In the genomic region with DNA sequence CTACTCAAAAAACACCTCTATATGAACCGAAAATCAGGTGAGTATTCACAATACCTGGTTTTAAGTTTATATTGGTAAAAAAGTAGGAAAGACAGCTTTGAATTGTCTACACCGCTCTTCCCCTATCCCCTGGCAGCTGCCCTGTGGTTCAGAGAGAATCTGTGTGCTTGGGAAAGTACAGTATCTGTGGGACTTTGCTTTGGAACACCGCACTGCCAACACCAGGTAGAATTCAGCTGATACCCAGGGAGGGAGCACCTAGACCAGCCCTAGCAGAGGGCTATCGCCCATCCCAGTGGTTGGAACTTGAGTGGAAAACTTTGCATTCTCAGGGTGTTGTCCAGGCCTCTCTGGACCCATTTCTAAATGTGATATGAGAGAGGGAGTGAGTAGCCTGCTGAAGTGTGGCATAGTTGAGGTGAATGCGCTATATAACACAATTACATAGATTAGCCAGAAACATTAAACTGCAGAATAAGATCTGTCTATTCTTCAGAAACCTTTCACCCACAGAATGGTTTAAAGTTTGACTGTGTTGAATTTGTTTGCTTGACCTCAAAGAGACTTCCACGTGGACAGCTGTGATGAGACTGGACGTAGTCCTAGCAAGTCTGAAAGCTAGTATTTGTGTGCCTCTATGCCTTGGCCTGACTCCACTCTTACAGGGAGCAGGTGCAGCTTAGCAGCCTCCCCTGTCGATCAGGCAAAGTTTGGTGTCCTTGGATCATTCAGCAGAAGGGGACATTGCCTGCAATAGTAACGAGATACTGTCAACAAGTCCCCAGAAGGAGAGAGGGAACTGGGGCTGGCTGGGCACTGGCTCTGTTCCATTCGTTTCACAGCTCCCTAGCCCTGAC, we compare ENCODE assay signal across 1 cellular context.
TF ChIP-seq lines count a peak whose summit lies in the region.

No MANE protein-coding gene starts in this region.

TF ChIP-seq in HepG2, 621 proteins besides CTCF, POLR2A, EP300 and RAD21 (continued from another document and continues in another):
- TF ChIP-seq ZNF552 (CRISPR knock-in tag; IDR thresholded peaks at IDR 0.05; ENCODE audit: borderline replicate concordance) (no peak), SOX6 (IDR thresholded peaks at IDR 0.05) (no peak), SOX6 (CRISPR knock-in tag; IDR thresholded peaks at IDR 0.05) (peak; percentile 88), RORA (CRISPR knock-in tag; IDR thresholded peaks at IDR 0.05) (no peak), SRSF9 (IDR thresholded peaks at IDR 0.05; ENCODE audit: borderline replicate concordance, insufficient read depth, low read depth, low read length, poor library complexity, severe bottlenecking) (no peak), RFX1 (IDR thresholded peaks at IDR 0.05) (no peak), NFE2L2 (IDR thresholded peaks at IDR 0.05; ENCODE audit: low read length) (no peak), TBX2 (CRISPR knock-in tag; IDR thresholded peaks at IDR 0.05; ENCODE audit: borderline replicate concordance) (peak; percentile 77; the same call in 1 of the 2 replicates), ZNF205 (CRISPR knock-in tag; IDR thresholded peaks at IDR 0.05) (peak; percentile 65; the same call in 1 of the 2 replicates), HDAC1 (CRISPR knock-in tag; IDR thresholded peaks at IDR 0.05) (no peak; the same call in 1 of the 2 replicates), ZNF317 (CRISPR knock-in tag; IDR thresholded peaks at IDR 0.05) (peak; percentile 67; the same call in 1 of the 2 replicates), CHCHD3 (CRISPR knock-in tag; IDR thresholded peaks at IDR 0.05) (no peak), HOXD1 (CRISPR knock-in tag; IDR thresholded peaks at IDR 0.05) (no peak), ARNTL (CRISPR knock-in tag; IDR thresholded peaks at IDR 0.05) (peak; percentile 85), YEATS2 (CRISPR knock-in tag; IDR thresholded peaks at IDR 0.05; ENCODE audit: borderline replicate concordance) (no peak; the same call in 1 of the 2 replicates), MEIS1 (CRISPR knock-in tag; IDR thresholded peaks at IDR 0.05; ENCODE audit: borderline replicate concordance) (peak; percentile 85; the same call in 1 of the 2 replicates), ETV6 (CRISPR knock-in tag; conservative IDR thresholded peaks at IDR 0.05) (no peak), TEAD3 (CRISPR knock-in tag; optimal IDR thresholded peaks at IDR 0.05; ENCODE audit: borderline replicate concordance) (peak; percentile 69), ZNF256 (CRISPR knock-in tag; conservative IDR thresholded peaks at IDR 0.05) (0 out of 2 replicates have a peak, but pooled peaks have one; percentile 48), RBAK (CRISPR knock-in tag; IDR thresholded peaks at IDR 0.05) (peak; percentile 92), CC2D1A (CRISPR knock-in tag; IDR thresholded peaks at IDR 0.05) (no peak), DMAP1 (CRISPR knock-in tag; IDR thresholded peaks at IDR 0.05) (peak; percentile 25; the same call in 1 of the 2 replicates), ELF1 (CRISPR knock-in tag; IDR thresholded peaks at IDR 0.05) (no peak; the same call in 1 of the 2 replicates), HES4 (CRISPR knock-in tag; IDR thresholded peaks at IDR 0.05; ENCODE audit: borderline replicate concordance) (no peak), ZNF737 (CRISPR knock-in tag; IDR thresholded peaks at IDR 0.05; ENCODE audit: borderline replicate concordance) (no peak), TAF1 (CRISPR knock-in tag; IDR thresholded peaks at IDR 0.05) (no peak; the same call in 1 of the 2 replicates), XBP1 (CRISPR knock-in tag; IDR thresholded peaks at IDR 0.05) (0 out of 2 replicates have a peak, but pooled peaks have one; percentile 45), SMC3 (IDR thresholded peaks at IDR 0.05; ENCODE audit: low read length) (peak; percentile 18; the same call in 1 of the 2 replicates), GATAD2A (CRISPR knock-in tag; IDR thresholded peaks at IDR 0.05) (peak; percentile 92), TGIF2 (CRISPR knock-in tag; IDR thresholded peaks at IDR 0.05) (no peak)
- TF ChIP-seq, protein P1, sequence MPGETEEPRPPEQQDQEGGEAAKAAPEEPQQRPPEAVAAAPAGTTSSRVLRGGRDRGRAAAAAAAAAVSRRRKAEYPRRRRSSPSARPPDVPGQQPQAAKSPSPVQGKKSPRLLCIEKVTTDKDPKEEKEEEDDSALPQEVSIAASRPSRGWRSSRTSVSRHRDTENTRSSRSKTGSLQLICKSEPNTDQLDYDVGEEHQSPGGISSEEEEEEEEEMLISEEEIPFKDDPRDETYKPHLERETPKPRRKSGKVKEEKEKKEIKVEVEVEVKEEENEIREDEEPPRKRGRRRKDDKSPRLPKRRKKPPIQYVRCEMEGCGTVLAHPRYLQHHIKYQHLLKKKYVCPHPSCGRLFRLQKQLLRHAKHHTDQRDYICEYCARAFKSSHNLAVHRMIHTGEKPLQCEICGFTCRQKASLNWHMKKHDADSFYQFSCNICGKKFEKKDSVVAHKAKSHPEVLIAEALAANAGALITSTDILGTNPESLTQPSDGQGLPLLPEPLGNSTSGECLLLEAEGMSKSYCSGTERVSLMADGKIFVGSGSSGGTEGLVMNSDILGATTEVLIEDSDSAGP (CRISPR knock-in tag; IDR thresholded peaks at IDR 0.05; ENCODE audit: borderline replicate concordance), result peak; percentile 39; the same call in 1 of the 2 replicates
- TF ChIP-seq, protein P2, sequence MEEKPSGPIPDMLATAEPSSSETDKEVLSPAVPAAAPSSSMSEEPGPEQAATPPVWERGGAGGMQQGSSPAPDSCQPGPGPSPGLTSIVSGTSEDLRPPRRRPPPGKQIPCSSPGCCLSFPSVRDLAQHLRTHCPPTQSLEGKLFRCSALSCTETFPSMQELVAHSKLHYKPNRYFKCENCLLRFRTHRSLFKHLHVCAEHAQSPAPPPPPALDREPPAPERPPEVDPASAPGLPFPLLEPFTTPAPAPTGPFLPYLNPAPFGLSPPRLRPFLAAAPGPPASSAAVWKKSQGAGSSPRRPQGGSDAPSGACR (CRISPR knock-in tag; IDR thresholded peaks at IDR 0.05), result no peak
- TF ChIP-seq, protein P3, sequence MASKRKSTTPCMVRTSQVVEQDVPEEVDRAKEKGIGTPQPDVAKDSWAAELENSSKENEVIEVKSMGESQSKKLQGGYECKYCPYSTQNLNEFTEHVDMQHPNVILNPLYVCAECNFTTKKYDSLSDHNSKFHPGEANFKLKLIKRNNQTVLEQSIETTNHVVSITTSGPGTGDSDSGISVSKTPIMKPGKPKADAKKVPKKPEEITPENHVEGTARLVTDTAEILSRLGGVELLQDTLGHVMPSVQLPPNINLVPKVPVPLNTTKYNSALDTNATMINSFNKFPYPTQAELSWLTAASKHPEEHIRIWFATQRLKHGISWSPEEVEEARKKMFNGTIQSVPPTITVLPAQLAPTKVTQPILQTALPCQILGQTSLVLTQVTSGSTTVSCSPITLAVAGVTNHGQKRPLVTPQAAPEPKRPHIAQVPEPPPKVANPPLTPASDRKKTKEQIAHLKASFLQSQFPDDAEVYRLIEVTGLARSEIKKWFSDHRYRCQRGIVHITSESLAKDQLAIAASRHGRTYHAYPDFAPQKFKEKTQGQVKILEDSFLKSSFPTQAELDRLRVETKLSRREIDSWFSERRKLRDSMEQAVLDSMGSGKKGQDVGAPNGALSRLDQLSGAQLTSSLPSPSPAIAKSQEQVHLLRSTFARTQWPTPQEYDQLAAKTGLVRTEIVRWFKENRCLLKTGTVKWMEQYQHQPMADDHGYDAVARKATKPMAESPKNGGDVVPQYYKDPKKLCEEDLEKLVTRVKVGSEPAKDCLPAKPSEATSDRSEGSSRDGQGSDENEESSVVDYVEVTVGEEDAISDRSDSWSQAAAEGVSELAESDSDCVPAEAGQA (IDR thresholded peaks at IDR 0.05; ENCODE audit: low read depth), result no peak
- TF ChIP-seq, protein P3 (CRISPR knock-in tag; IDR thresholded peaks at IDR 0.05; ENCODE audit: borderline replicate concordance), result no peak
- TF ChIP-seq, protein P4, sequence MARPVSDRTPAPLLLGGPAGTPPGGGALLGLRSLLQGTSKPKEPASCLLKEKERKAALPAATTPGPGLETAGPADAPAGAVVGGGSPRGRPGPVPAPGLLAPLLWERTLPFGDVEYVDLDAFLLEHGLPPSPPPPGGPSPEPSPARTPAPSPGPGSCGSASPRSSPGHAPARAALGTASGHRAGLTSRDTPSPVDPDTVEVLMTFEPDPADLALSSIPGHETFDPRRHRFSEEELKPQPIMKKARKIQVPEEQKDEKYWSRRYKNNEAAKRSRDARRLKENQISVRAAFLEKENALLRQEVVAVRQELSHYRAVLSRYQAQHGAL (CRISPR knock-in tag; IDR thresholded peaks at IDR 0.05; ENCODE audit: not compliant biosample characterization), result no peak
- TF ChIP-seq, protein P5, sequence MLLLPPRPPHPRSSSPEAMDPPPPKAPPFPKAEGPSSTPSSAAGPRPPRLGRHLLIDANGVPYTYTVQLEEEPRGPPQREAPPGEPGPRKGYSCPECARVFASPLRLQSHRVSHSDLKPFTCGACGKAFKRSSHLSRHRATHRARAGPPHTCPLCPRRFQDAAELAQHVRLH (CRISPR knock-in tag; IDR thresholded peaks at IDR 0.05; ENCODE audit: borderline replicate concordance, low read depth), result peak; percentile 39; the same call in 1 of the 2 replicates
- TF ChIP-seq, protein P6, sequence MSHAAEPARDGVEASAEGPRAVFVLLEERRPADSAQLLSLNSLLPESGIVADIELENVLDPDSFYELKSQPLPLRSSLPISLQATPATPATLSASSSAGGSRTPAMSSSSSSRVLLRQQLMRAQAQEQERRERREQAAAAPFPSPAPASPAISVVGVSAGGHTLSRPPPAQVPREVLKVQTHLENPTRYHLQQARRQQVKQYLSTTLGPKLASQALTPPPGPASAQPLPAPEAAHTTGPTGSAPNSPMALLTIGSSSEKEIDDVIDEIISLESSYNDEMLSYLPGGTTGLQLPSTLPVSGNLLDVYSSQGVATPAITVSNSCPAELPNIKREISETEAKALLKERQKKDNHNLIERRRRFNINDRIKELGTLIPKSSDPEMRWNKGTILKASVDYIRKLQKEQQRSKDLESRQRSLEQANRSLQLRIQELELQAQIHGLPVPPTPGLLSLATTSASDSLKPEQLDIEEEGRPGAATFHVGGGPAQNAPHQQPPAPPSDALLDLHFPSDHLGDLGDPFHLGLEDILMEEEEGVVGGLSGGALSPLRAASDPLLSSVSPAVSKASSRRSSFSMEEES (CRISPR knock-in tag; IDR thresholded peaks at IDR 0.05), result peak; percentile 80
- TF ChIP-seq, protein P7, sequence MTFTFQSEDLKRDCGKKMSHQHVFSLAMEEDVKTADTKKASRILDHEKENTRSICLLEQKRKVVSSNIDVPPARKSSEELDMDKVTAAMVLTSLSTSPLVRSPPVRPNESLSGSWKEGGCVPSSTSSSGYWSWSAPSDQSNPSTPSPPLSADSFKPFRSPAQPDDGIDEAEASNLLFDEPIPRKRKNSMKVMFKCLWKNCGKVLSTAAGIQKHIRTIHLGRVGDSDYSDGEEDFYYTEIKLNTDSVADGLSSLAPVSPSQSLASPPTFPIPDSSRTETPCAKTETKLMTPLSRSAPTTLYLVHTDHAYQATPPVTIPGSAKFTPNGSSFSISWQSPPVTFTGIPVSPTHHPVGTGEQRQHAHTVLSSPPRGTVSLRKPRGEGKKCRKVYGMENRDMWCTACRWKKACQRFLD (CRISPR knock-in tag; IDR thresholded peaks at IDR 0.05; ENCODE audit: borderline replicate concordance), result no peak
- TF ChIP-seq, protein P8, sequence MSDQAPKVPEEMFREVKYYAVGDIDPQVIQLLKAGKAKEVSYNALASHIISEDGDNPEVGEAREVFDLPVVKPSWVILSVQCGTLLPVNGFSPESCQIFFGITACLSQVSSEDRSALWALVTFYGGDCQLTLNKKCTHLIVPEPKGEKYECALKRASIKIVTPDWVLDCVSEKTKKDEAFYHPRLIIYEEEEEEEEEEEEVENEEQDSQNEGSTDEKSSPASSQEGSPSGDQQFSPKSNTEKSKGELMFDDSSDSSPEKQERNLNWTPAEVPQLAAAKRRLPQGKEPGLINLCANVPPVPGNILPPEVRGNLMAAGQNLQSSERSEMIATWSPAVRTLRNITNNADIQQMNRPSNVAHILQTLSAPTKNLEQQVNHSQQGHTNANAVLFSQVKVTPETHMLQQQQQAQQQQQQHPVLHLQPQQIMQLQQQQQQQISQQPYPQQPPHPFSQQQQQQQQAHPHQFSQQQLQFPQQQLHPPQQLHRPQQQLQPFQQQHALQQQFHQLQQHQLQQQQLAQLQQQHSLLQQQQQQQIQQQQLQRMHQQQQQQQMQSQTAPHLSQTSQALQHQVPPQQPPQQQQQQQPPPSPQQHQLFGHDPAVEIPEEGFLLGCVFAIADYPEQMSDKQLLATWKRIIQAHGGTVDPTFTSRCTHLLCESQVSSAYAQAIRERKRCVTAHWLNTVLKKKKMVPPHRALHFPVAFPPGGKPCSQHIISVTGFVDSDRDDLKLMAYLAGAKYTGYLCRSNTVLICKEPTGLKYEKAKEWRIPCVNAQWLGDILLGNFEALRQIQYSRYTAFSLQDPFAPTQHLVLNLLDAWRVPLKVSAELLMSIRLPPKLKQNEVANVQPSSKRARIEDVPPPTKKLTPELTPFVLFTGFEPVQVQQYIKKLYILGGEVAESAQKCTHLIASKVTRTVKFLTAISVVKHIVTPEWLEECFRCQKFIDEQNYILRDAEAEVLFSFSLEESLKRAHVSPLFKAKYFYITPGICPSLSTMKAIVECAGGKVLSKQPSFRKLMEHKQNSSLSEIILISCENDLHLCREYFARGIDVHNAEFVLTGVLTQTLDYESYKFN (CRISPR knock-in tag; conservative IDR thresholded peaks at IDR 0.05), result peak; percentile 88
- TF ChIP-seq, protein P9, sequence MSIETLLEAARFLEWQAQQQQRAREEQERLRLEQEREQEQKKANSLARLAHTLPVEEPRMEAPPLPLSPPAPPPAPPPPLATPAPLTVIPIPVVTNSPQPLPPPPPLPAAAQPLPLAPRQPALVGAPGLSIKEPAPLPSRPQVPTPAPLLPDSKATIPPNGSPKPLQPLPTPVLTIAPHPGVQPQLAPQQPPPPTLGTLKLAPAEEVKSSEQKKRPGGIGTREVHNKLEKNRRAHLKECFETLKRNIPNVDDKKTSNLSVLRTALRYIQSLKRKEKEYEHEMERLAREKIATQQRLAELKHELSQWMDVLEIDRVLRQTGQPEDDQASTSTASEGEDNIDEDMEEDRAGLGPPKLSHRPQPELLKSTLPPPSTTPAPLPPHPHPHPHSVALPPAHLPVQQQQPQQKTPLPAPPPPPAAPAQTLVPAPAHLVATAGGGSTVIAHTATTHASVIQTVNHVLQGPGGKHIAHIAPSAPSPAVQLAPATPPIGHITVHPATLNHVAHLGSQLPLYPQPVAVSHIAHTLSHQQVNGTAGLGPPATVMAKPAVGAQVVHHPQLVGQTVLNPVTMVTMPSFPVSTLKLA (IDR thresholded peaks at IDR 0.05), result peak; percentile 11; the same call in 1 of the 2 replicates
